In genomic region chr13:27349458-27349857, GRCh38 we compare ENCODE assay signal across 29 cellular contexts.
DNase-seq lines count a peak whose midpoint lies in the region; ATAC-seq, FAIRE-seq and TF ChIP-seq lines count a peak whose summit lies in the region.
"Had no signal": no experiment of that assay in that cellular context is flagged by ENCODE, and none has a peak within 500 bp of the region (broad histone marks: within the 10 kb centered on the region; RNA-seq: fewer than 3 reads in every experiment).

No MANE protein-coding gene starts in this region.

- H3K4me1 ChIP-seq in OCI-LY3 (ENCODE audit: low read length) (peaks cover 60% of the 10 kb centered on the region), astrocyte (ENCODE audit: insufficient read depth, low read length) (peaks cover 5% of the 10 kb centered on the region)
- H3K4me1 ChIP-seq: body of pancreas had no signal

- no peak overlapping the region for H3K4me3 Mint-ChIP-seq in astrocyte (ENCODE audit: unreplicated experiment)
- H3K4me3 Mint-ChIP-seq in stimulated activated effector memory CD8-positive, alpha-beta T cell treated with anti-CD3 and anti-CD28 coated beads, Interleukin-12 subunit alpha, Interleukin-12 subunit beta, amount 100 ng/mL, for 72 hours = no peak overlapping the region
- H3K4me3 Mint-ChIP-seq: activated CD4-positive, alpha-beta T cell treated with anti-CD3 and anti-CD28 coated beads, Interleukin-2, amount 10 ng/mL, durations not matched to agents 24 days and 14 days; activated T-cell treated with anti-CD3 and anti-CD28 coated beads, Interleukin-2, amount 50 U/mL, for 4 hours; nephron; T-helper 1 cell treated with Interleukin-12 subunit alpha and Interleukin-12 subunit beta and Interleukin-4 antibody, amounts not matched to agents 30 μg/mL and 1 μg/mL, for 36 hours had no signal

- H3K27me3 ChIP-seq in OCI-LY3 (ENCODE audit: low read depth, low read length) = peaks cover 18% of the 10 kb centered on the region
- H3K27me3 ChIP-seq in astrocyte (ENCODE audit: insufficient read depth, low read length) = peaks cover 9% of the 10 kb centered on the region
- H3K27me3 ChIP-seq: body of pancreas had no signal

- TF ChIP-seq CTCF in OCI-LY3 (IDR thresholded peaks at IDR 0.05; ENCODE audit: low read depth, low read length) (no peak), astrocyte (IDR thresholded peaks at IDR 0.05; ENCODE audit: insufficient read depth, low read depth, low read length) (no peak)

- H3K9me3 ChIP-seq in OCI-LY3 (ENCODE audit: insufficient read depth, low read length) (no peaks in the 10 kb centered on the region), astrocyte (ENCODE audit: insufficient read depth, low read depth, low read length) (no peaks in the 10 kb centered on the region)
- H3K9me3 ChIP-seq: body of pancreas, heart left ventricle, mucosa of descending colon, tibial artery had no signal

- H3K36me3 ChIP-seq in OCI-LY3 (replicated peaks; ENCODE audit: low read depth, low read length) (no peaks in the 10 kb centered on the region), astrocyte (ENCODE audit: insufficient read depth, low read length) (no peaks in the 10 kb centered on the region)
- H3K36me3 ChIP-seq: heart left ventricle, tibial artery, WERI-Rb-1 had no signal

- H2AFZ ChIP-seq in OCI-LY3 (ENCODE audit: low read depth, low read length) (no peak overlapping the region), astrocyte (ENCODE audit: low read depth, low read length) (no peak overlapping the region)

- H3K4me2 ChIP-seq in OCI-LY3 (ENCODE audit: low read length) (peak overlapping the region; percentile 1; the same call in 1 of the 2 replicates), astrocyte (ENCODE audit: low read length) (no peak overlapping the region)

- no peak overlapping the region for H3K4me3 ChIP-seq in OCI-LY3 (ENCODE audit: low read length)
- no peak overlapping the region for H3K4me3 ChIP-seq in astrocyte (ENCODE audit: insufficient read depth, low read depth, low read length)
- H3K4me3 ChIP-seq: body of pancreas, GM12878, heart left ventricle, lung, mucosa of descending colon, SK-N-MC, tibial artery had no signal

- H3K9ac ChIP-seq in OCI-LY3 (ENCODE audit: low read length) (no peak overlapping the region), astrocyte (ENCODE audit: low read length) (no peak overlapping the region)

- H3K27ac ChIP-seq in OCI-LY3 (ENCODE audit: low read length) (no peak overlapping the region), astrocyte (ENCODE audit: low read depth, low read length) (no peak overlapping the region)
- H3K27ac ChIP-seq: body of pancreas, heart left ventricle, SK-N-MC, tibial artery, WERI-Rb-1 had no signal

- H3K27ac Mint-ChIP-seq in astrocyte (ENCODE audit: unreplicated experiment) = no peak overlapping the region
- H3K27ac Mint-ChIP-seq in stimulated activated effector memory CD8-positive, alpha-beta T cell treated with anti-CD3 and anti-CD28 coated beads, Interleukin-12 subunit alpha, Interleukin-12 subunit beta, amount 100 ng/mL, for 72 hours = no peak overlapping the region
- H3K27ac Mint-ChIP-seq: activated CD4-positive, alpha-beta T cell treated with anti-CD3 and anti-CD28 coated beads, Interleukin-2, amount 10 ng/mL, durations not matched to agents 24 days and 14 days; T-helper 1 cell treated with Interleukin-12 subunit alpha and Interleukin-12 subunit beta and Interleukin-4 antibody, amounts not matched to agents 30 μg/mL and 1 μg/mL, for 36 hours had no signal

- H3K79me2 ChIP-seq in OCI-LY3 (ENCODE audit: low read length) = no peaks in the 10 kb centered on the region
- H3K79me2 ChIP-seq in astrocyte (ENCODE audit: insufficient read depth, low read length) = no peaks in the 10 kb centered on the region

- ATAC-seq in GM18907 (IDR thresholded peaks at IDR 0.05; ENCODE audit: unreplicated experiment) = no peak
- no peak for ATAC-seq in stimulated activated effector memory CD8-positive, alpha-beta T cell treated with anti-CD3 and anti-CD28 coated beads, Interleukin-12 subunit alpha, Interleukin-12 subunit beta, amount 100 ng/mL, for 72 hours
- ATAC-seq in GM18520 (IDR thresholded peaks at IDR 0.05; ENCODE audit: unreplicated experiment) = no peak
- ATAC-seq: activated T-cell treated with anti-CD3 and anti-CD28 coated beads, Interleukin-2, amount 50 U/mL, for 4 hours; body of pancreas; GM12878; heart left ventricle; mucosa of descending colon had no signal

- H4K20me1 ChIP-seq in OCI-LY3 (ENCODE audit: insufficient read depth, low read length) (no peaks in the 10 kb centered on the region), astrocyte (ENCODE audit: insufficient read depth, low read length) (no peaks in the 10 kb centered on the region)

- peak; percentile 41 for DNase-seq in AG20443 (ENCODE audit: low spot score)
- DNase-seq in astrocyte (ENCODE audit: low read depth) = peak; percentile 70
- DNase-seq in hepatic stellate cell (ENCODE audit: low spot score) = peak; percentile 59
- no peak for DNase-seq in NCI-H1694 treated with DMSO at 0.1 percent for 48 hours (lab: John Stamatoyannopoulos, UW)
- no peak for DNase-seq in stimulated activated effector memory CD8-positive, alpha-beta T cell treated with anti-CD3 and anti-CD28 coated beads, Interleukin-12 subunit alpha, Interleukin-12 subunit beta, amount 100 ng/mL, for 72 hours (ENCODE audit: low spot score in 2 of 2)
- DNase-seq: ACHN; activated CD4-positive, alpha-beta T cell treated with anti-CD3 and anti-CD28 coated beads, Interleukin-2, amount 10 ng/mL, durations not matched to agents 24 days and 14 days; activated gamma-delta T cell treated with Interleukin-2 at 50 U/mL for 16 hours; activated T-cell treated with anti-CD3 and anti-CD28 coated beads, Interleukin-2, amount 50 U/mL, for 4 hours; body of pancreas; Calu3; DND-41; GOT3; heart left ventricle; mucosa of descending colon; NCI-H1092 treated with DMSO at 0.1 percent for 48 hours; NCI-H1930; NCI-H69; tibial artery; WERI-Rb-1 had no signal

- FAIRE-seq in astrocyte (lab: Jason Lieb, UNC) = no peak
- FAIRE-seq: endothelial cell of umbilical vein, GM12878 had no signal

- H3K27me3 Mint-ChIP-seq in astrocyte (ENCODE audit: low read depth, unreplicated experiment) = peaks cover 13% of the 10 kb centered on the region

- no peaks in the 10 kb centered on the region for H3K36me3 Mint-ChIP-seq in astrocyte (ENCODE audit: low read depth, unreplicated experiment)
- no peaks in the 10 kb centered on the region for H3K36me3 Mint-ChIP-seq in stimulated activated effector memory CD8-positive, alpha-beta T cell treated with anti-CD3 and anti-CD28 coated beads, Interleukin-12 subunit alpha, Interleukin-12 subunit beta, amount 100 ng/mL, for 72 hours

- peaks cover 18% of the 10 kb centered on the region for H3K4me1 Mint-ChIP-seq in astrocyte (ENCODE audit: low read depth, unreplicated experiment)
- H3K4me1 Mint-ChIP-seq in stimulated activated effector memory CD8-positive, alpha-beta T cell treated with anti-CD3 and anti-CD28 coated beads, Interleukin-12 subunit alpha, Interleukin-12 subunit beta, amount 100 ng/mL, for 72 hours = peaks cover 28% of the 10 kb centered on the region

- no peaks in the 10 kb centered on the region for H3K9me3 Mint-ChIP-seq in astrocyte (ENCODE audit: unreplicated experiment)
- H3K9me3 Mint-ChIP-seq in stimulated activated effector memory CD8-positive, alpha-beta T cell treated with anti-CD3 and anti-CD28 coated beads, Interleukin-12 subunit alpha, Interleukin-12 subunit beta, amount 100 ng/mL, for 72 hours = peaks cover 4% of the 10 kb centered on the region
- H3K9me3 Mint-ChIP-seq: activated T-cell treated with anti-CD3 and anti-CD28 coated beads, Interleukin-2, amount 50 U/mL, for 4 hours; nephron; T-helper 1 cell treated with Interleukin-12 subunit alpha and Interleukin-12 subunit beta and Interleukin-4 antibody, amounts not matched to agents 30 μg/mL and 1 μg/mL, for 36 hours had no signal

Comparison
In these comparisons a context has a peak if more than half of its experiments do, and no peak if none do; other contexts are left out.
1. DNase-seq: peak in AG20443 (single experiment), astrocyte (single experiment) and hepatic stellate cell (single experiment); none in NCI-H1694 treated with DMSO at 0.1 percent for 48 hours (single experiment) and stimulated activated effector memory CD8-positive, alpha-beta T cell treated with anti-CD3 and anti-CD28 coated beads, Interleukin-12 subunit alpha, Interleukin-12 subunit beta, amount 100 ng/mL, for 72 hours (0 of 2).